2 cellular contexts compared by ENCODE assay signal in genomic region chr11:76269247-76269646, GRCh38.
TF ChIP-seq lines count a peak whose summit lies in the region.

No MANE protein-coding gene starts in this region.

TF ChIP-seq in A549, 52 proteins besides CTCF, POLR2A, EP300 and RAD21:
- no peak for TF ChIP-seq RARB (CRISPR knock-in tag; IDR thresholded peaks at IDR 0.05)
- no peak for TF ChIP-seq MYC (IDR thresholded peaks at IDR 0.05; ENCODE audit: borderline replicate concordance, low read length)
- TF ChIP-seq, protein P1, sequence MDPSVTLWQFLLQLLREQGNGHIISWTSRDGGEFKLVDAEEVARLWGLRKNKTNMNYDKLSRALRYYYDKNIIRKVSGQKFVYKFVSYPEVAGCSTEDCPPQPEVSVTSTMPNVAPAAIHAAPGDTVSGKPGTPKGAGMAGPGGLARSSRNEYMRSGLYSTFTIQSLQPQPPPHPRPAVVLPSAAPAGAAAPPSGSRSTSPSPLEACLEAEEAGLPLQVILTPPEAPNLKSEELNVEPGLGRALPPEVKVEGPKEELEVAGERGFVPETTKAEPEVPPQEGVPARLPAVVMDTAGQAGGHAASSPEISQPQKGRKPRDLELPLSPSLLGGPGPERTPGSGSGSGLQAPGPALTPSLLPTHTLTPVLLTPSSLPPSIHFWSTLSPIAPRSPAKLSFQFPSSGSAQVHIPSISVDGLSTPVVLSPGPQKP (IDR thresholded peaks at IDR 0.05; ENCODE audit: low read depth, low read length), result no peak
- TF ChIP-seq, protein P2, sequence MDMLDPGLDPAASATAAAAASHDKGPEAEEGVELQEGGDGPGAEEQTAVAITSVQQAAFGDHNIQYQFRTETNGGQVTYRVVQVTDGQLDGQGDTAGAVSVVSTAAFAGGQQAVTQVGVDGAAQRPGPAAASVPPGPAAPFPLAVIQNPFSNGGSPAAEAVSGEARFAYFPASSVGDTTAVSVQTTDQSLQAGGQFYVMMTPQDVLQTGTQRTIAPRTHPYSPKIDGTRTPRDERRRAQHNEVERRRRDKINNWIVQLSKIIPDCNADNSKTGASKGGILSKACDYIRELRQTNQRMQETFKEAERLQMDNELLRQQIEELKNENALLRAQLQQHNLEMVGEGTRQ (IDR thresholded peaks at IDR 0.05), result no peak
- no peak for TF ChIP-seq ZC3H11A (IDR thresholded peaks at IDR 0.05)
- peak; percentile 85 for TF ChIP-seq MAFK (IDR thresholded peaks at IDR 0.05; ENCODE audit: partially characterized antibody)

TF ChIP-seq in H1, 55 proteins besides CTCF, POLR2A, EP300 and RAD21:
- TF ChIP-seq CHD1 (IDR thresholded peaks at IDR 0.05; ENCODE audit: low read depth, low read length) (no peak), SP4 (IDR thresholded peaks at IDR 0.05; ENCODE audit: low read length) (no peak), RBBP5 (IDR thresholded peaks at IDR 0.05; ENCODE audit: borderline replicate concordance, low read depth, low read length) (no peak), SIRT6 (IDR thresholded peaks at IDR 0.05; ENCODE audit: low read length) (no peak), RNF2 (IDR thresholded peaks at IDR 0.05; ENCODE audit: borderline replicate concordance, low read depth, low read length, missing control alignments, poor library complexity, severe bottlenecking) (no peak), CTBP2 (IDR thresholded peaks at IDR 0.05; ENCODE audit: borderline replicate concordance, insufficient read depth, insufficient read length, low read length) (no peak), KDM4A (IDR thresholded peaks at IDR 0.05; ENCODE audit: low read depth, low read length, severe bottlenecking) (no peak), CBX5 (IDR thresholded peaks at IDR 0.05; ENCODE audit: low read depth, low read length) (no peak), SP1 (IDR thresholded peaks at IDR 0.05; ENCODE audit: low read depth, low read length) (no peak), CHD2 (IDR thresholded peaks at IDR 0.05; ENCODE audit: low read length) (no peak), POU5F1 (IDR thresholded peaks at IDR 0.05; ENCODE audit: low read depth, low read length) (no peak), SRF (IDR thresholded peaks at IDR 0.05; ENCODE audit: low read depth, low read length) (no peak), SP2 (IDR thresholded peaks at IDR 0.05; ENCODE audit: low read length) (no peak), HDAC2 (IDR thresholded peaks at IDR 0.05; ENCODE audit: borderline replicate concordance in 1 of 2, low read depth in 2 of 2, low read length in 2 of 2) (no peak)
